In the genomic region with DNA sequence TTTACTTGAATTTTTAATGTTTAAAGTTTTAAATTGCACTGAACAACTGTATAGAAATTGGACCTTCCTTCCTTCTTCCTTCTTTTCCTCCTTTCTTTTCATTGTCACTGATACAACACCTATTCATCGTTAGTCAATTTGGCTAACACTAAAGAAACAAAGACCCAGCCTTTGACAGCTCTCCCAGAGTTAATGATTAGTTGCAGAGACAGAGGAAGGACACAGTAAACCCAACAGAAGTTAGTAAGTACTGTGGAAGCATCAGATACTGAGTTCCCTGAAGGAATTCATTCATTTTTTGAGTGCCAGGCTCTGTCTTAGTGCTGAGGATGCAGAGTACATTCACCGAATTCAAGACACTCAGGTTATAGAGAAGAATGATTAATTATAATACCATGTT, we compare ENCODE assay signal across 24 cellular contexts.
"Had no signal": no experiment of that assay in that cellular context is flagged by ENCODE, and none has a peak within 500 bp of the region (broad histone marks: within the 10 kb centered on the region; RNA-seq: fewer than 3 reads in every experiment).

No MANE protein-coding gene starts in this region.

- DNase-seq: activated CD4-positive, alpha-beta T cell treated with anti-CD3 and anti-CD28 coated beads for 4 hours; activated CD8-positive, alpha-beta memory T cell treated with anti-CD3 and anti-CD28 coated beads, Interleukin-2, amount 50 U/mL, for 48 hours; activated CD8-positive, alpha-beta T cell treated with anti-CD3 and anti-CD28 coated beads, Interleukin-2, amount 10 ng/mL, durations not matched to agents 7 days and 5 days; activated T-cell treated with anti-CD3 and anti-CD28 coated beads, Interleukin-2, amount 50 U/mL, for 1 hour; aorta; caudate nucleus; Karpas-422; MM.1S; NCI-H1105; NCI-H1436; NCI-H1694 treated with DMSO at 0.1 percent for 48 hours; NCI-H2029 treated with DMSO at 0.1 percent for 48 hours; NCI-H510A treated with DMSO at 0.1 percent for 48 hours; NCI-H69; NK-92 treated with Interleukin-12 subunit alpha and Interleukin-12 subunit beta, amount 100 ng/mL, for 24 hours; OCI-M1; Right ventricle myocardium superior; SJCRH30; SK-N-SH; T-helper 1 cell; WERI-Rb-1 had no signal

- H3K4me1 ChIP-seq: breast epithelium, SJCRH30 had no signal

- H3K36me3 ChIP-seq: breast epithelium, SJCRH30, WERI-Rb-1 had no signal

- H3K9me3 ChIP-seq: breast epithelium, SJCRH30, SK-N-SH had no signal

- H3K27ac ChIP-seq: breast epithelium, RWPE1, SJCRH30, WERI-Rb-1 had no signal

- H3K4me3 ChIP-seq: breast epithelium, SJCRH30 had no signal

- ATAC-seq: activated CD8-positive, alpha-beta T cell treated with anti-CD3 and anti-CD28 coated beads, Interleukin-2, amount 10 ng/mL, durations not matched to agents 7 days and 5 days; Panc1 had no signal

- H3K27me3 ChIP-seq: breast epithelium, SJCRH30 had no signal
